In the genomic region with DNA sequence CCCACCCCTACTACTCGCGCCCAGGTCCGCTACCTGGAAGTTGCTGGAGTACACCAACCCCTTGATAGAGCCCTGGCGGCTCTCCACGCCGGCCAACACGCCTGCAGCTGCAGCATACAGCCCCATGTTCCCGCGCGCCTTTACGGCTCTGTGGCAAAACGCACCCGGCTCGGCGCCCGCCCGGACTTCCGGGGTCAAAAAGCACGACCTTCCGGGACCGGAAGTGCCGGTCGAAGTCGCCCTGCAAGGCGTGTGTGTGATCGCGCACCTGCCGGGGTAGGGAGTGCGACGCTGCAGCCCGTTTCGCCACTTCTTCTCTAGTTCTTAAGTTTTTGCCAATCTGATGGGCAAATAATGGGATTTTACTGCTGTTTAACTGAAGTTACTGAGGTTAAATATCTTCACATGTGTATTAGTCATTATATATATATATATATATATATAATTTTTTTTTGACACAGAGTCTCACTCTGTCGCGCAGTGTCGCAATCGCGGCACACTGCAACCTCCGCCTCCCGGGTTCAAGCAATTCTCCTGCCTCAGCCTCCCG, we compare ENCODE assay signal across 1 cellular context.
TF ChIP-seq lines count a peak whose summit lies in the region.

Gene NSUN5 (minus strand): TSS at position 162 of the 550 bp plus-strand sequence. CDS start 36 bp downstream, at position 126.

TF ChIP-seq in HepG2, 621 proteins besides CTCF, POLR2A, EP300 and RAD21 (continued from another document and continues in another):
- TF ChIP-seq, protein P1, sequence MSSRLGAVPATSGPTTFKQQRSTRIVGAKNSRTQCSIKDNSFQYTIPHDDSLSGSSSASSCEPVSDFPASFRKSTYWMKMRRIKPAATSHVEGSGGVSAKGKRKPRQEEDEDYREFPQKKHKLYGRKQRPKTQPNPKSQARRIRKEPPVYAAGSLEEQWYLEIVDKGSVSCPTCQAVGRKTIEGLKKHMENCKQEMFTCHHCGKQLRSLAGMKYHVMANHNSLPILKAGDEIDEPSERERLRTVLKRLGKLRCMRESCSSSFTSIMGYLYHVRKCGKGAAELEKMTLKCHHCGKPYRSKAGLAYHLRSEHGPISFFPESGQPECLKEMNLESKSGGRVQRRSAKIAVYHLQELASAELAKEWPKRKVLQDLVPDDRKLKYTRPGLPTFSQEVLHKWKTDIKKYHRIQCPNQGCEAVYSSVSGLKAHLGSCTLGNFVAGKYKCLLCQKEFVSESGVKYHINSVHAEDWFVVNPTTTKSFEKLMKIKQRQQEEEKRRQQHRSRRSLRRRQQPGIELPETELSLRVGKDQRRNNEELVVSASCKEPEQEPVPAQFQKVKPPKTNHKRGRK (CRISPR knock-in tag; IDR thresholded peaks at IDR 0.05): no peak
- TF ChIP-seq ZNF101 (CRISPR knock-in tag; IDR thresholded peaks at IDR 0.05; ENCODE audit: borderline replicate concordance, low read depth): no peak
- peak; percentile 62; the same call in 1 of the 2 replicates for TF ChIP-seq MIXL1 (CRISPR knock-in tag; IDR thresholded peaks at IDR 0.05)
- TF ChIP-seq ZNF451 (CRISPR knock-in tag; IDR thresholded peaks at IDR 0.05): peak; percentile 70; the same call in 1 of the 2 replicates
- TF ChIP-seq MTERF4 (CRISPR knock-in tag; IDR thresholded peaks at IDR 0.05): peak; percentile 89
- no peak for TF ChIP-seq ZNF251 (CRISPR knock-in tag; IDR thresholded peaks at IDR 0.05)
- TF ChIP-seq, protein P2, sequence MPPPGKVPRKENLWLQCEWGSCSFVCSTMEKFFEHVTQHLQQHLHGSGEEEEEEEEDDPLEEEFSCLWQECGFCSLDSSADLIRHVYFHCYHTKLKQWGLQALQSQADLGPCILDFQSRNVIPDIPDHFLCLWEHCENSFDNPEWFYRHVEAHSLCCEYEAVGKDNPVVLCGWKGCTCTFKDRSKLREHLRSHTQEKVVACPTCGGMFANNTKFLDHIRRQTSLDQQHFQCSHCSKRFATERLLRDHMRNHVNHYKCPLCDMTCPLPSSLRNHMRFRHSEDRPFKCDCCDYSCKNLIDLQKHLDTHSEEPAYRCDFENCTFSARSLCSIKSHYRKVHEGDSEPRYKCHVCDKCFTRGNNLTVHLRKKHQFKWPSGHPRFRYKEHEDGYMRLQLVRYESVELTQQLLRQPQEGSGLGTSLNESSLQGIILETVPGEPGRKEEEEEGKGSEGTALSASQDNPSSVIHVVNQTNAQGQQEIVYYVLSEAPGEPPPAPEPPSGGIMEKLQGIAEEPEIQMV (CRISPR knock-in tag; IDR thresholded peaks at IDR 0.05; ENCODE audit: low read depth): peak; percentile 88
- TF ChIP-seq FLYWCH1 (CRISPR knock-in tag; IDR thresholded peaks at IDR 0.05): peak; percentile 60; the same call in 1 of the 2 replicates
- TF ChIP-seq FOXA3 (CRISPR knock-in tag; IDR thresholded peaks at IDR 0.05): peak; percentile 62
- TF ChIP-seq PAWR (CRISPR knock-in tag; IDR thresholded peaks at IDR 0.05; ENCODE audit: borderline replicate concordance): peak; percentile 65; the same call in 1 of the 2 replicates
- TF ChIP-seq YY1 (IDR thresholded peaks at IDR 0.05; ENCODE audit: insufficient read depth, insufficient replicate concordance, low read depth, low read length): peak; percentile 81
- peak; percentile 92 for TF ChIP-seq ZNF276 (CRISPR knock-in tag; IDR thresholded peaks at IDR 0.05; ENCODE audit: low read depth)
- 0 out of 2 replicates have a peak, but pooled peaks have one; percentile 59 for TF ChIP-seq HIVEP1 (CRISPR knock-in tag; IDR thresholded peaks at IDR 0.05)
- no peak for TF ChIP-seq NFE2 (CRISPR knock-in tag; IDR thresholded peaks at IDR 0.05)
- no peak for TF ChIP-seq TCF7L2 (IDR thresholded peaks at IDR 0.05; ENCODE audit: low read depth, low read length)
- TF ChIP-seq ZSCAN9 (CRISPR knock-in tag; IDR thresholded peaks at IDR 0.05; ENCODE audit: borderline replicate concordance): peak; percentile 89
- no peak for TF ChIP-seq PAF1 (CRISPR knock-in tag; IDR thresholded peaks at IDR 0.05)
- TF ChIP-seq BATF2 (CRISPR knock-in tag; IDR thresholded peaks at IDR 0.05): peak; percentile 85
- TF ChIP-seq FOXP1 (IDR thresholded peaks at IDR 0.05): no peak
- no peak for TF ChIP-seq FOXP1 (CRISPR knock-in tag; IDR thresholded peaks at IDR 0.05)
- TF ChIP-seq, protein P3, sequence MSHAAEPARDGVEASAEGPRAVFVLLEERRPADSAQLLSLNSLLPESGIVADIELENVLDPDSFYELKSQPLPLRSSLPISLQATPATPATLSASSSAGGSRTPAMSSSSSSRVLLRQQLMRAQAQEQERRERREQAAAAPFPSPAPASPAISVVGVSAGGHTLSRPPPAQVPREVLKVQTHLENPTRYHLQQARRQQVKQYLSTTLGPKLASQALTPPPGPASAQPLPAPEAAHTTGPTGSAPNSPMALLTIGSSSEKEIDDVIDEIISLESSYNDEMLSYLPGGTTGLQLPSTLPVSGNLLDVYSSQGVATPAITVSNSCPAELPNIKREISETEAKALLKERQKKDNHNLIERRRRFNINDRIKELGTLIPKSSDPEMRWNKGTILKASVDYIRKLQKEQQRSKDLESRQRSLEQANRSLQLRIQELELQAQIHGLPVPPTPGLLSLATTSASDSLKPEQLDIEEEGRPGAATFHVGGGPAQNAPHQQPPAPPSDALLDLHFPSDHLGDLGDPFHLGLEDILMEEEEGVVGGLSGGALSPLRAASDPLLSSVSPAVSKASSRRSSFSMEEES (CRISPR knock-in tag; IDR thresholded peaks at IDR 0.05): peak; percentile 89
- peak; percentile 90; the same call in 1 of the 2 replicates for TF ChIP-seq SNAI1 (CRISPR knock-in tag; IDR thresholded peaks at IDR 0.05; ENCODE audit: borderline replicate concordance)
- TF ChIP-seq ZXDC (CRISPR knock-in tag; IDR thresholded peaks at IDR 0.05): no peak
- TF ChIP-seq, protein P4, sequence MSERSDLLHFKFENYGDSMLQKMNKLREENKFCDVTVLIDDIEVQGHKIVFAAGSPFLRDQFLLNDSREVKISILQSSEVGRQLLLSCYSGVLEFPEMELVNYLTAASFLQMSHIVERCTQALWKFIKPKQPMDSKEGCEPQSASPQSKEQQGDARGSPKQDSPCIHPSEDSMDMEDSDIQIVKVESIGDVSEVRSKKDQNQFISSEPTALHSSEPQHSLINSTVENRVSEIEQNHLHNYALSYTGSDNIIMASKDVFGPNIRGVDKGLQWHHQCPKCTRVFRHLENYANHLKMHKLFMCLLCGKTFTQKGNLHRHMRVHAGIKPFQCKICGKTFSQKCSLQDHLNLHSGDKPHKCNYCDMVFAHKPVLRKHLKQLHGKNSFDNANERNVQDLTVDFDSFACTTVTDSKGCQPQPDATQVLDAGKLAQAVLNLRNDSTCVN (CRISPR knock-in tag; IDR thresholded peaks at IDR 0.05; ENCODE audit: borderline replicate concordance): peak; percentile 71; the same call in 1 of the 2 replicates
- peak; percentile 88 for TF ChIP-seq SIN3A (IDR thresholded peaks at IDR 0.05; ENCODE audit: borderline replicate concordance, low read depth, low read length)
- no peak for TF ChIP-seq AKAP8 (CRISPR knock-in tag; IDR thresholded peaks at IDR 0.05)
- TF ChIP-seq, protein P5, sequence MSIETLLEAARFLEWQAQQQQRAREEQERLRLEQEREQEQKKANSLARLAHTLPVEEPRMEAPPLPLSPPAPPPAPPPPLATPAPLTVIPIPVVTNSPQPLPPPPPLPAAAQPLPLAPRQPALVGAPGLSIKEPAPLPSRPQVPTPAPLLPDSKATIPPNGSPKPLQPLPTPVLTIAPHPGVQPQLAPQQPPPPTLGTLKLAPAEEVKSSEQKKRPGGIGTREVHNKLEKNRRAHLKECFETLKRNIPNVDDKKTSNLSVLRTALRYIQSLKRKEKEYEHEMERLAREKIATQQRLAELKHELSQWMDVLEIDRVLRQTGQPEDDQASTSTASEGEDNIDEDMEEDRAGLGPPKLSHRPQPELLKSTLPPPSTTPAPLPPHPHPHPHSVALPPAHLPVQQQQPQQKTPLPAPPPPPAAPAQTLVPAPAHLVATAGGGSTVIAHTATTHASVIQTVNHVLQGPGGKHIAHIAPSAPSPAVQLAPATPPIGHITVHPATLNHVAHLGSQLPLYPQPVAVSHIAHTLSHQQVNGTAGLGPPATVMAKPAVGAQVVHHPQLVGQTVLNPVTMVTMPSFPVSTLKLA (IDR thresholded peaks at IDR 0.05): no peak
- no peak for TF ChIP-seq HNF1A (IDR thresholded peaks at IDR 0.05; ENCODE audit: low read depth)
- TF ChIP-seq HNF1A (CRISPR knock-in tag; IDR thresholded peaks at IDR 0.05; ENCODE audit: borderline replicate concordance): peak; percentile 54; the same call in 1 of the 2 replicates
- TF ChIP-seq ZNF850 (CRISPR knock-in tag; conservative IDR thresholded peaks at IDR 0.05): no peak
- TF ChIP-seq NCOA2 (CRISPR knock-in tag; IDR thresholded peaks at IDR 0.05): peak; percentile 75
- TF ChIP-seq MTA3 (CRISPR knock-in tag; IDR thresholded peaks at IDR 0.05): no peak
- no peak for TF ChIP-seq ZBTB46 (CRISPR knock-in tag; IDR thresholded peaks at IDR 0.05; ENCODE audit: borderline replicate concordance)
